Comparison of ENCODE assay signal across 8 cellular contexts in genomic region chr6:106629859-106630163, GRCh38. TPM values are rescaled to one million over a fixed set of nuclear protein-coding genes. Genes with fewer than 3 reads are reported as not detected.
DNase-seq lines count a peak whose midpoint lies in the region; ATAC-seq and TF ChIP-seq lines count a peak whose summit lies in the region.

No MANE protein-coding gene starts in this region.

- WGBS in adrenal gland, 4 donors: 1 to 3% (median 2%) methylated on average over 12 to 14 of the region's 14 CpGs
- WGBS in lower leg skin, 2 donors: 0 to 1% methylated on average over 13 to 14 of the region's 14 CpGs
- under 1% methylated on average over 14 of the region's 14 CpGs for WGBS in urinary bladder

- H3K27ac ChIP-seq in cardiac muscle cell (peak overlapping the region; percentile 91), adrenal gland (peak overlapping the region; percentile 43 to 90 (median 81)), urinary bladder (ENCODE audit: low read depth) (no peak overlapping the region)

- intact Hi-C loops in left cardiac atrium (cut with DNase I): no loop called here
- intact Hi-C loops in adrenal gland (cut with DNase I): no loop called here
- intact Hi-C loops in lower leg skin (cut with DNase I; ENCODE audit: low total_unique reads): no loop called here

- H3K4me3 ChIP-seq in cardiac muscle cell (peak overlapping the region; percentile 59), adrenal gland (peak overlapping the region; percentile 67 to 88 (median 78)), lower leg skin (ENCODE audit: low read depth, poor library complexity, severe bottlenecking) (peak overlapping the region; percentile 89), urinary bladder (ENCODE audit: low read depth, low read length) (peak overlapping the region; percentile 77)

- H3K9me3 ChIP-seq in cardiac muscle cell (ENCODE audit: low read depth) (no peaks in the 10 kb centered on the region), adrenal gland (replicated peaks in 1 of 3) (no peaks in the 10 kb centered on the region)

- TF ChIP-seq POLR2A in adrenal gland (IDR thresholded peaks at IDR 0.05): no peak
- no peak for TF ChIP-seq POLR2A in lower leg skin (IDR thresholded peaks at IDR 0.05)

- ATAC-seq in left cardiac atrium: no peak

- TF ChIP-seq CTCF in cardiac muscle cell (IDR thresholded peaks at IDR 0.05; ENCODE audit: low read depth, low read length) (no peak), adrenal gland (IDR thresholded peaks at IDR 0.05) (no peak), lower leg skin (IDR thresholded peaks at IDR 0.05) (no peak)

- H3K4me1 ChIP-seq in cardiac muscle cell (ENCODE audit: low read depth) (peaks cover 34% of the 10 kb centered on the region), adrenal gland (replicated peaks in 1 of 2) (peaks cover 7 to 27% of the 10 kb centered on the region in 2 donors), urinary bladder (ENCODE audit: insufficient read depth) (peaks cover 1% of the 10 kb centered on the region)

- no peaks in the 10 kb centered on the region for H3K27me3 ChIP-seq in cardiac muscle cell
- H3K27me3 ChIP-seq in adrenal gland: no peaks in the 10 kb centered on the region

- H3K36me3 ChIP-seq in cardiac muscle cell (no peaks in the 10 kb centered on the region), adrenal gland (replicated peaks in 1 of 2) (no peaks in the 10 kb centered on the region), urinary bladder (ENCODE audit: insufficient read depth) (no peaks in the 10 kb centered on the region)

- no peak for DNase-seq in cardiac muscle cell (ENCODE audit: low read depth in 1 of 2, low spot score in 1 of 2)
- DNase-seq in left cardiac atrium: no peak
- no peak for DNase-seq in adrenal gland
- DNase-seq in lower leg skin (ENCODE audit: low spot score in 2 of 2): no peak
- no peak for DNase-seq in effector CD8-positive, alpha-beta T cell (lab: John Stamatoyannopoulos, UW)
- no peak for DNase-seq in RPMI8226
- no peak for DNase-seq in NCI-H1694 (lab: John Stamatoyannopoulos, UW)

RNA-seq across cellular contexts. Expression of gene QRSL1, which starts 0.4 kb away (rescaled TPM):
- 8.9 and 12.6 TPM in 2 replicates for total RNA-seq in cardiac muscle cell
- polyA plus RNA-seq in cardiac muscle cell: 13.6 and 24.0 TPM in 2 replicates
- 10 to 100 TPM; 12.1 to 15.6 TPM for total RNA-seq in left cardiac atrium
- total RNA-seq in adrenal gland: 10 to 100 TPM in 5 of 8 donors, 1 to 10 TPM in 3; 8.5 to 12.7 (median 11.0) TPM
- polyA plus RNA-seq in adrenal gland: 10 to 100 TPM in 1 of 3 donors, 1 to 10 TPM in 2; 4.8 to 17.5 (median 5.6) TPM
- 1 to 10 TPM; 5.3 to 8.0 (median 6.2) TPM for total RNA-seq in lower leg skin
- total RNA-seq in urinary bladder: 21.6 TPM
- 7.5 TPM for polyA plus RNA-seq in urinary bladder

RNA-seq across cellular contexts. Expression of gene RTN4IP1, which starts 0.5 kb away (rescaled TPM):
- total RNA-seq in cardiac muscle cell: 6.8 and 7.4 TPM in 2 replicates
- polyA plus RNA-seq in cardiac muscle cell: 13.8 and 13.9 TPM in 2 replicates
- total RNA-seq in left cardiac atrium: 10 to 100 TPM; 10.4 to 12.9 TPM
- 1 to 10 TPM; 1.6 to 10.0 (median 7.4) TPM for total RNA-seq in adrenal gland
- polyA plus RNA-seq in adrenal gland: 1 to 10 TPM; 6.0 to 8.8 (median 6.5) TPM
- total RNA-seq in lower leg skin: 1 to 10 TPM in 3 of 4 donors, under 1 TPM in 1; 0.80 to 4.1 (median 2.5) TPM
- 3.6 TPM for total RNA-seq in urinary bladder
- 4.3 TPM for polyA plus RNA-seq in urinary bladder
